In genomic region chr5:131607903-131608540, GRCh38 we compare ENCODE assay signal across 1 cellular context.
TF ChIP-seq lines count a peak whose summit lies in the region.

No MANE protein-coding gene starts in this region.

TF ChIP-seq in WTC11, 78 proteins besides CTCF, POLR2A, EP300 and RAD21 (continued from another document):
- no peak for TF ChIP-seq ZSCAN18 (CRISPR knock-in tag; IDR thresholded peaks at IDR 0.05)
- no peak for TF ChIP-seq AFF4 (CRISPR knock-in tag; IDR thresholded peaks at IDR 0.05; ENCODE audit: borderline replicate concordance)
- no peak for TF ChIP-seq TCF7 (CRISPR knock-in tag; IDR thresholded peaks at IDR 0.05; ENCODE audit: low read depth)
- TF ChIP-seq FOXP4 (CRISPR knock-in tag; IDR thresholded peaks at IDR 0.05) = no peak
- TF ChIP-seq ZNF219 (CRISPR knock-in tag; IDR thresholded peaks at IDR 0.05; ENCODE audit: borderline replicate concordance) = no peak
- TF ChIP-seq GRHL2 (CRISPR knock-in tag; IDR thresholded peaks at IDR 0.05; ENCODE audit: insufficient replicate concordance, severe bottlenecking) = no peak
- no peak for TF ChIP-seq CREB1 (CRISPR knock-in tag; IDR thresholded peaks at IDR 0.05)
